ENCODE assay signal across 27 cellular contexts in genomic region chr15:69190504-69190903, GRCh38.
"Had no signal": no experiment of that assay in that cellular context is flagged by ENCODE, and none has a peak within 500 bp of the region (broad histone marks: within the 10 kb centered on the region; RNA-seq: fewer than 3 reads in every experiment).

No MANE protein-coding gene starts in this region.

- DNase-seq: naive thymus-derived CD8-positive, alpha-beta T cell; nephron progenitor cell; nucleus accumbens; pancreas; retina; right lobe of liver; sigmoid colon; small intestine; stimulated activated CD4-positive, alpha-beta T cell treated with anti-CD3 and anti-CD28 coated beads, Interleukin-15, amount 100 ng/mL, for 24 hours; stimulated activated CD4-positive, alpha-beta T cell treated with anti-CD3 and anti-CD28 coated beads, Interleukin-2, amount 100 ng/mL, for 24 hours; stimulated activated CD4-positive, alpha-beta T cell treated with anti-CD3 and anti-CD28 coated beads, Interleukin-2, amount 100 ng/mL, for 48 hours; stimulated activated CD4-positive, alpha-beta T cell treated with anti-CD3 and anti-CD28 coated beads, Interleukin-4, amount 100 ng/mL, for 24 hours; stimulated activated naive B cell treated with anti-CD40 and anti-IgM and Interleukin-4, amounts not matched to agents 10 μg/mL and 1 μg/mL and 100 μg/mL, for 72 hours; stimulated activated naive CD4-positive, alpha-beta T cell treated with Interleukin-2 at 50 U/mL for 16 hours; stomach; thyroid gland; trophoblast cell; upper lobe of left lung had no signal

- ATAC-seq: naive thymus-derived CD8-positive, alpha-beta T cell; natural killer cell treated with Interleukin-12 subunit alpha and Interleukin-12 subunit beta and Interleukin-15 and Interleukin-18, amount 100 ng/mL, for 72 hours; pancreas; right lobe of liver; stimulated activated effector memory CD8-positive, alpha-beta T cell treated with anti-CD3 and anti-CD28 coated beads, Interleukin-12 subunit alpha, Interleukin-12 subunit beta, amount 100 ng/mL, for 72 hours; stimulated activated naive B cell treated with anti-CD40 and anti-IgM and Interleukin-4, amounts not matched to agents 10 μg/mL and 1 μg/mL and 100 μg/mL, for 72 hours had no signal

- H3K27me3 ChIP-seq: neutrophil, pancreas, right atrium auricular region, right lobe of liver, sigmoid colon, stomach, thyroid gland, tibial nerve, upper lobe of left lung, vagina had no signal

- H3K4me1 ChIP-seq: prostate gland had no signal

- H3K9me3 ChIP-seq: neutrophil, pancreas, prostate gland, right lobe of liver, thoracic aorta, thyroid gland, vagina had no signal

- H3K4me3 ChIP-seq: pancreas, prostate gland, right atrium auricular region, right lobe of liver, sigmoid colon, stomach, thoracic aorta, thyroid gland, tibial nerve, upper lobe of left lung, vagina had no signal

- H3K27ac ChIP-seq: neutrophil, pancreas, prostate gland, right atrium auricular region, right lobe of liver, sigmoid colon, stomach, thoracic aorta, thyroid gland, tibial nerve, upper lobe of left lung, vagina had no signal

- FAIRE-seq: urothelium cell line had no signal

- H3K36me3 ChIP-seq: neutrophil, pancreas, prostate gland, right atrium auricular region, right lobe of liver, sigmoid colon, stomach, thoracic aorta, thyroid gland, tibial nerve, upper lobe of left lung, vagina had no signal
